In the genomic region with DNA sequence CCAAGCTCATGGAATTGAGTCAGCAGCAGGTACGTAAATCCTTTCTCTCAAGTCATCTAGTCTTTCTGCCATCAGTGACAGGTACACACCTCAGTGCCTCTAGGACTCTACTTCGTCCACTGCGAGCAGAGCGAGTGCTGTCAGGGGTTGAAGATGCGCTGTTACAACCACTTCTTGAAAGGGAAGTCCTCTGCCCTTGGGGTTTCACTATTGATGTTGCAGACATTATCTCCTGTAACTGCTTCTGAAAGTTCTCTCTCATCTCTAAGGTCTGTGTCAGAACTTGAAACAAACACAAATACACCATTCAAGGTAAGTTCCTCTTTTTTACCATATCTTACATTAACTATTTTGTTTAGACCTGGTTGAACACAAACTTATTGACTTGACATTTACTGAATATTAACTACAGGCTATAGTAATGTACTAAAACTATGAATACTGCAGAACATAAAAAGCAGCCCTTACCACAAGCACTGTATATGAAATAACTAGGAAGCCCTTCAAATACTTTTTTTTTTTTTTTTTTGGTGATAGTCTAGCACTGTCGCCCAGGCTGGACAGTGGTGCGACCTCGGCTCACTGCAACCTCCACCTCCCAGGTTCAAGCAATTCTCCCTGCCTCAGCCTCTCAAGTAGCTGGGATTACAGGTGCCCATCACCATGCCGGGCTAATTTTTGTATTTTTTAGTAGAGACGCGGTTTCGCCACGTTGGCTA, we compare ENCODE assay signal across 1 cellular context.
TF ChIP-seq lines count a peak whose summit lies in the region.

No MANE protein-coding gene starts in this region.

TF ChIP-seq in HepG2, 621 proteins besides CTCF, POLR2A, EP300 and RAD21:
- TF ChIP-seq U2AF1 (optimal IDR thresholded peaks at IDR 0.05; ENCODE audit: low read depth, low read length) (no peak), TSC22D2 (CRISPR knock-in tag; IDR thresholded peaks at IDR 0.05; ENCODE audit: borderline replicate concordance) (no peak), FOXK1 (CRISPR knock-in tag; IDR thresholded peaks at IDR 0.05; ENCODE audit: borderline replicate concordance, low read depth) (no peak), CBX2 (IDR thresholded peaks at IDR 0.05; ENCODE audit: low read depth, low read length) (no peak), CBX2 (CRISPR knock-in tag; IDR thresholded peaks at IDR 0.05; ENCODE audit: low read depth) (no peak), FOXK2 (IDR thresholded peaks at IDR 0.05) (no peak)
TF ChIP-seq in HepG2: peak in this region for 0.
